29 cellular contexts compared by ENCODE assay signal in genomic region chr16:17170435-17170834, GRCh38.
"Had no signal": no experiment of that assay in that cellular context is flagged by ENCODE, and none has a peak within 500 bp of the region (broad histone marks: within the 10 kb centered on the region; RNA-seq: fewer than 3 reads in every experiment).

No MANE protein-coding gene starts in this region.

- H3K9me3 ChIP-seq: esophagus muscularis mucosa, gastrocnemius medialis had no signal

- H3K36me3 ChIP-seq: brain microvascular endothelial cell, gastrocnemius medialis, WERI-Rb-1 had no signal

- H3K4me1 ChIP-seq: esophagus muscularis mucosa, foreskin keratinocyte, gastrocnemius medialis had no signal

- DNase-seq: activated B cell treated with CpG ODN at 0.5 μM for 24 hours; activated CD4-positive, alpha-beta T cell treated with anti-CD3 and anti-CD28 coated beads for 48 hours; activated CD4-positive, alpha-beta T cell treated with anti-CD3 and anti-CD28 coated beads, Interleukin-2, amount 50 U/mL, for 1 hour; activated CD4-positive, alpha-beta T cell treated with anti-CD3 and anti-CD28 coated beads, Interleukin-2, amount 50 U/mL, for 48 hours; activated CD8-positive, alpha-beta memory T cell treated with anti-CD3 and anti-CD28 coated beads for 24 hours; activated CD8-positive, alpha-beta T cell treated with anti-CD3 and anti-CD28 coated beads for 36 hours; activated effector memory CD4-positive, alpha-beta T cell treated with Interleukin-2 at 50 U/mL for 16 hours; activated gamma-delta T cell treated with Interleukin-2 at 50 U/mL for 16 hours; activated naive CD4-positive, alpha-beta T cell treated with anti-CD3 and anti-CD28 coated beads, Interleukin-2, amount 50 U/mL, for 16 hours; activated naive CD4-positive, alpha-beta T cell treated with Interleukin-2 at 50 U/mL for 16 hours; activated T-cell treated with anti-CD3 and anti-CD28 coated beads, Interleukin-2, amount 50 U/mL, for 4 hours; amniotic stem cell; anterior cingulate cortex; brain microvascular endothelial cell; caudate nucleus; cortex of kidney; dermis blood vessel endothelial cell; effector CD4-positive, alpha-beta T cell; effector memory CD8-positive, alpha-beta T cell; erythroblast; foreskin keratinocyte; gastrocnemius medialis; glutamatergic neuron; T-cell; T1000; WERI-Rb-1 had no signal

- H3K27me3 ChIP-seq: brain microvascular endothelial cell, esophagus muscularis mucosa, foreskin keratinocyte, gastrocnemius medialis had no signal

- H3K27ac ChIP-seq: brain microvascular endothelial cell, esophagus muscularis mucosa, foreskin keratinocyte, gastrocnemius medialis, WERI-Rb-1 had no signal

- H3K4me3 ChIP-seq: esophagus muscularis mucosa, gastrocnemius medialis had no signal

- ATAC-seq: activated CD4-positive, CD25-positive, alpha-beta regulatory T cell treated with anti-CD3 and anti-CD28 coated beads, Interleukin-2, amount 50 U/mL, for 24 hours; activated CD8-positive, alpha-beta T cell treated with anti-CD3 and anti-CD28 coated beads for 36 hours; activated T-cell treated with anti-CD3 and anti-CD28 coated beads, Interleukin-2, amount 50 U/mL, for 4 hours; activated T-helper 17 cell treated with anti-CD3 and anti-CD28 coated beads, Interleukin-2, amount 50 U/mL, for 72 hours; effector memory CD8-positive, alpha-beta T cell; foreskin keratinocyte; gastrocnemius medialis; T-cell had no signal
